Comparison of ENCODE assay signal across 31 cellular contexts in genomic region chr2:164561991-164562390, GRCh38. TPM values are rescaled to one million over a fixed set of nuclear protein-coding genes. Genes with fewer than 3 reads are reported as not detected.
"Had no signal": no experiment of that assay in that cellular context is flagged by ENCODE, and none has a peak within 500 bp of the region (broad histone marks: within the 10 kb centered on the region; RNA-seq: fewer than 3 reads in every experiment).

No MANE protein-coding gene starts in this region.

- ATAC-seq: activated CD4-positive, CD25-positive, alpha-beta regulatory T cell treated with anti-CD3 and anti-CD28 coated beads, Interleukin-2, amount 50 U/mL, for 24 hours; activated CD8-positive, alpha-beta memory T cell treated with anti-CD3 and anti-CD28 coated beads, Interleukin-2, amount 10 ng/mL, durations not matched to agents 7 days and 5 days; activated CD8-positive, alpha-beta T cell treated with anti-CD3 and anti-CD28 coated beads, Interleukin-2, amount 10 ng/mL, durations not matched to agents 7 days and 5 days; activated T-cell treated with anti-CD3 and anti-CD28 coated beads, Interleukin-2, amount 50 U/mL, for 72 hours; T-cell had no signal

- H3K36me3 ChIP-seq: colonic mucosa, WERI-Rb-1 had no signal

- H3K27ac ChIP-seq: colonic mucosa, epithelial cell of prostate, WERI-Rb-1 had no signal

- H3K4me1 ChIP-seq: colonic mucosa had no signal

- H3K9me3 ChIP-seq: colonic mucosa had no signal

- H3K27ac Mint-ChIP-seq: activated B cell treated with CpG ODN at 0.5 μM for 24 hours; activated CD4-positive, alpha-beta memory T cell treated with anti-CD3 and anti-CD28 coated beads for 36 hours; activated CD8-positive, alpha-beta memory T cell treated with anti-CD3 and anti-CD28 coated beads, Interleukin-2, amount 10 ng/mL, durations not matched to agents 7 days and 5 days; activated CD8-positive, alpha-beta T cell treated with anti-CD3 and anti-CD28 coated beads, Interleukin-2, amount 10 ng/mL, durations not matched to agents 7 days and 5 days; activated naive CD8-positive, alpha-beta T cell; activated T-cell treated with anti-CD3 and anti-CD28 coated beads, Interleukin-2, amount 50 U/mL, for 24 hours; activated T-cell treated with anti-CD3 and anti-CD28 coated beads, Interleukin-2, amount 50 U/mL, for 72 hours; T-cell; T-helper 1 cell treated with Interleukin-12 subunit alpha and Interleukin-12 subunit beta and Interleukin-4 antibody, amounts not matched to agents 30 μg/mL and 1 μg/mL, for 36 hours; T-helper 2 cell treated with Interferon-gamma antibody and Interleukin-4, amounts not matched to agents 5 μg/mL and 100 μg/mL, for 36 hours had no signal

- H3K27me3 ChIP-seq: colonic mucosa had no signal

- H3K9me3 Mint-ChIP-seq: activated B cell treated with CpG ODN at 0.5 μM for 24 hours; activated CD4-positive, alpha-beta memory T cell treated with anti-CD3 and anti-CD28 coated beads for 36 hours; activated T-cell treated with anti-CD3 and anti-CD28 coated beads, Interleukin-2, amount 50 U/mL, for 24 hours; activated T-cell treated with anti-CD3 and anti-CD28 coated beads, Interleukin-2, amount 50 U/mL, for 72 hours; T-helper 1 cell treated with Interleukin-12 subunit alpha and Interleukin-12 subunit beta and Interleukin-4 antibody, amounts not matched to agents 30 μg/mL and 1 μg/mL, for 36 hours; T-helper 2 cell treated with Interferon-gamma antibody and Interleukin-4, amounts not matched to agents 5 μg/mL and 100 μg/mL, for 36 hours had no signal

- H3K27me3 Mint-ChIP-seq: activated B cell treated with CpG ODN at 0.5 μM for 24 hours; activated CD4-positive, alpha-beta memory T cell treated with anti-CD3 and anti-CD28 coated beads for 36 hours; activated CD8-positive, alpha-beta memory T cell treated with anti-CD3 and anti-CD28 coated beads, Interleukin-2, amount 10 ng/mL, durations not matched to agents 7 days and 5 days; activated naive CD8-positive, alpha-beta T cell; activated T-cell treated with anti-CD3 and anti-CD28 coated beads, Interleukin-2, amount 50 U/mL, for 24 hours; T-cell had no signal

- H3K36me3 Mint-ChIP-seq: activated CD4-positive, alpha-beta memory T cell treated with anti-CD3 and anti-CD28 coated beads for 36 hours; activated CD8-positive, alpha-beta memory T cell treated with anti-CD3 and anti-CD28 coated beads, Interleukin-2, amount 10 ng/mL, durations not matched to agents 7 days and 5 days; activated naive CD8-positive, alpha-beta T cell; T-cell had no signal

- H3K4me1 Mint-ChIP-seq: activated CD8-positive, alpha-beta memory T cell treated with anti-CD3 and anti-CD28 coated beads, Interleukin-2, amount 10 ng/mL, durations not matched to agents 7 days and 5 days; T-cell had no signal

- H3K4me3 Mint-ChIP-seq: activated B cell treated with CpG ODN at 0.5 μM for 24 hours; activated CD4-positive, alpha-beta memory T cell treated with anti-CD3 and anti-CD28 coated beads for 36 hours; activated CD8-positive, alpha-beta memory T cell treated with anti-CD3 and anti-CD28 coated beads, Interleukin-2, amount 10 ng/mL, durations not matched to agents 7 days and 5 days; activated CD8-positive, alpha-beta T cell treated with anti-CD3 and anti-CD28 coated beads, Interleukin-2, amount 10 ng/mL, durations not matched to agents 7 days and 5 days; activated naive CD8-positive, alpha-beta T cell; activated T-cell treated with anti-CD3 and anti-CD28 coated beads, Interleukin-2, amount 50 U/mL, for 24 hours; activated T-cell treated with anti-CD3 and anti-CD28 coated beads, Interleukin-2, amount 50 U/mL, for 72 hours; T-cell; T-helper 1 cell treated with Interleukin-12 subunit alpha and Interleukin-12 subunit beta and Interleukin-4 antibody, amounts not matched to agents 30 μg/mL and 1 μg/mL, for 36 hours; T-helper 2 cell treated with Interferon-gamma antibody and Interleukin-4, amounts not matched to agents 5 μg/mL and 100 μg/mL, for 36 hours had no signal

- DNase-seq: activated B cell treated with CpG ODN at 0.5 μM for 24 hours; activated CD4-positive, alpha-beta memory T cell treated with anti-CD3 and anti-CD28 coated beads for 36 hours; activated CD4-positive, alpha-beta T cell treated with anti-CD3 and anti-CD28 coated beads for 48 hours; activated CD4-positive, alpha-beta T cell treated with anti-CD3 and anti-CD28 coated beads, Interleukin-2, amount 50 U/mL, for 1 hour; activated CD8-positive, alpha-beta memory T cell treated with anti-CD3 and anti-CD28 coated beads, Interleukin-2, amount 10 ng/mL, durations not matched to agents 7 days and 5 days; activated CD8-positive, alpha-beta memory T cell treated with anti-CD3 and anti-CD28 coated beads, Interleukin-2, amount 50 U/mL, for 4 hours; activated CD8-positive, alpha-beta T cell treated with anti-CD3 and anti-CD28 coated beads, Interleukin-2, amount 10 ng/mL, durations not matched to agents 7 days and 5 days; activated gamma-delta T cell; activated naive CD4-positive, alpha-beta T cell treated with anti-CD3 and anti-CD28 coated beads, Interleukin-2, amount 50 U/mL, for 16 hours; activated naive CD4-positive, alpha-beta T cell treated with Interleukin-2 at 50 U/mL for 16 hours; activated T-cell treated with anti-CD3 and anti-CD28 coated beads for 4 hours; activated T-cell treated with anti-CD3 and anti-CD28 coated beads, Interleukin-2, amount 50 U/mL, for 24 hours; activated T-cell treated with anti-CD3 and anti-CD28 coated beads, Interleukin-2, amount 50 U/mL, for 72 hours; amniotic stem cell; anterior cingulate cortex; central memory CD4-positive, alpha-beta T cell; cerebellar nuclear complex; colonic mucosa; effector CD8-positive, alpha-beta T cell; foreskin fibroblast; head of caudate nucleus; SW 1271; T-cell; T1000; WERI-Rb-1 had no signal

- H3K4me3 ChIP-seq: colonic mucosa had no signal

RNA-seq across cellular contexts. Expression of gene GRB14, which starts 59.3 kb away (rescaled TPM):
- total RNA-seq: activated B cell treated with CpG ODN at 0.5 μM for 24 hours; activated CD4-positive, alpha-beta memory T cell treated with anti-CD3 and anti-CD28 coated beads for 36 hours; activated CD8-positive, alpha-beta memory T cell treated with anti-CD3 and anti-CD28 coated beads for 36 hours; activated CD8-positive, alpha-beta memory T cell treated with anti-CD3 and anti-CD28 coated beads, Interleukin-2, amount 10 ng/mL, durations not matched to agents 7 days and 5 days; activated CD8-positive, alpha-beta T cell treated with anti-CD3 and anti-CD28 coated beads, Interleukin-2, amount 10 ng/mL, durations not matched to agents 7 days and 5 days; activated T-cell treated with anti-CD3 and anti-CD28 coated beads, Interleukin-2, amount 50 U/mL, for 72 hours; T-cell had no signal
